ENCODE assay signal across 1 cellular context in genomic region chr14:23113346-23114119, GRCh38.
TF ChIP-seq lines count a peak whose summit lies in the region.

No MANE protein-coding gene starts in this region.

TF ChIP-seq in GM23338, 12 proteins besides CTCF, POLR2A, EP300 and RAD21 (continued from another document):
- TF ChIP-seq REST (IDR thresholded peaks at IDR 0.05; ENCODE audit: unreplicated experiment), result no peak
TF ChIP-seq in GM23338: peak in this region for 0.
